ENCODE assay signal across 8 cellular contexts in the genomic region with DNA sequence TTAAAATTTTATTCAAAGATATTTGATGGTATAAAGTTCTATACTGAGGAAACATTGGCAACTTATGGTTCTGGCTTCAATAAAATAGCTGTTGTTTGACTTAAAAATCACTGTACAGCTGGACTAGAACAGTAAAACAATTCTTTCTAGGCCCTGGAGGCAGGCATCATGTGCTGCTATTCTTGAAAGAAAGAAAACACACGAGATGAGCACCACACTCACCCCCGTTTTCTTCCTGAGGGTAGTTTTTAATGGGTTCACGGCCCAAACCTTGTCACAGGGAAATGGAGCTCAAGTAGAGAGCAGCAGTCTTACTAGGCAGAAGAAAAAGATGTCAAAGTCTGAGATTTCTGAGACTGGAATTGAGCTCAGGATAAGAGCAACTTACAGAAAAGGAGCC.
"Had no signal": no experiment of that assay in that cellular context is flagged by ENCODE, and none has a peak within 500 bp of the region (broad histone marks: within the 10 kb centered on the region; RNA-seq: fewer than 3 reads in every experiment).

No MANE protein-coding gene starts in this region.

- H3K27ac ChIP-seq: GM23248 had no signal

- DNase-seq: GM23248, GOT3, H7, HFFc6, IMR-90 had no signal

- H3K4me3 Mint-ChIP-seq: HFFc6 had no signal

- H3K36me3 ChIP-seq: HAP-1 had no signal

- H3K4me1 ChIP-seq: HAP-1 had no signal

- H3K4me3 ChIP-seq: GM23248, HAP-1, K562 had no signal

- ATAC-seq: HCT116, K562 had no signal

- H3K9me3 Mint-ChIP-seq: HFFc6 had no signal

- H3K27ac Mint-ChIP-seq: HFFc6 had no signal

- H3K9ac ChIP-seq: GM23248 had no signal
